In genomic region chr1:41889506-41890414, GRCh38 we compare ENCODE assay signal across 13 cellular contexts. TPM values are rescaled to one million over a fixed set of nuclear protein-coding genes. Genes with fewer than 3 reads are reported as not detected.
A peak's percentile ranks its signal among the peaks of the same experiment; 100 is the strongest.
DNase-seq lines count a peak whose midpoint lies in the region; ATAC-seq and TF ChIP-seq lines count a peak whose summit lies in the region.
"Had no signal": no experiment of that assay in that cellular context is flagged by ENCODE, and none has a peak within 500 bp of the region (broad histone marks: within the 10 kb centered on the region; RNA-seq: fewer than 3 reads in every experiment).

No MANE protein-coding gene starts in this region.

- intact Hi-C loops in Panc1 (cut with micrococcal nuclease; ENCODE audit: unreplicated experiment) (no loop called here), stomach (cut with DNase I; ENCODE audit: low total_unique reads) (no loop called here)
- intact Hi-C loops in activated CD4-positive, alpha-beta T cell treated with anti-CD3 and anti-CD28 coated beads for 36 hours (cut with DNase I, micrococcal nuclease), result loop anchor here (2.0 to 10.0 kb wide), 5 partner anchors 29 to 375 kb away; partner anchors contain the start of gene HIVEP3 (in 1 of the 2)

- peak overlapping the region; percentile 31 for H3K4me3 Mint-ChIP-seq in activated naive CD8-positive, alpha-beta T cell treated with anti-CD3 and anti-CD28 coated beads, Interleukin-2, amount 10 ng/mL, durations not matched to agents 7 days and 5 days
- no peak overlapping the region for H3K4me3 Mint-ChIP-seq in activated naive CD8-positive, alpha-beta T cell treated with anti-CD3 and anti-CD28 coated beads, Interleukin-2, amount 50 U/mL, for 24 hours
- no peak overlapping the region for H3K4me3 Mint-ChIP-seq in activated CD4-positive, alpha-beta T cell treated with anti-CD3 and anti-CD28 coated beads for 36 hours
- H3K4me3 Mint-ChIP-seq: HFFc6 had no signal

- H3K4me1 ChIP-seq in Panc1 (ENCODE audit: control insufficient read depth, insufficient read depth, low read length), result peaks cover 24% of the 10 kb centered on the region
- peaks cover 13 to 46% (median 28%) of the 10 kb centered on the region in 4 donors for H3K4me1 ChIP-seq in stomach

- H3K27ac Mint-ChIP-seq in activated naive CD8-positive, alpha-beta T cell treated with anti-CD3 and anti-CD28 coated beads, Interleukin-2, amount 10 ng/mL, durations not matched to agents 7 days and 5 days, result peak overlapping the region; percentile 47
- H3K27ac Mint-ChIP-seq in activated naive CD8-positive, alpha-beta T cell treated with anti-CD3 and anti-CD28 coated beads, Interleukin-2, amount 50 U/mL, for 24 hours, result no peak overlapping the region
- H3K27ac Mint-ChIP-seq in activated CD4-positive, alpha-beta T cell treated with anti-CD3 and anti-CD28 coated beads for 36 hours, result no peak overlapping the region
- H3K27ac Mint-ChIP-seq: HFFc6 had no signal

- 95 to 97% (median 97%) methylated on average over 8 of the region's 8 CpGs for WGBS in stomach, 5 donors

- DNase-seq in activated naive CD8-positive, alpha-beta T cell treated with anti-CD3 and anti-CD28 coated beads, Interleukin-2, amount 10 ng/mL, durations not matched to agents 7 days and 5 days, result no peak
- DNase-seq in activated naive CD8-positive, alpha-beta T cell treated with anti-CD3 and anti-CD28 coated beads, Interleukin-2, amount 50 U/mL, for 24 hours, result no peak
- DNase-seq in Panc1 (ENCODE audit: low read depth, low spot score) (no peak), islet precursor cell (peak; percentile 25), stomach (no peak), H4 (ENCODE audit: low spot score) (no peak)
- no peak for DNase-seq in activated CD4-positive, alpha-beta T cell treated with anti-CD3 and anti-CD28 coated beads for 36 hours
- DNase-seq: activated effector memory CD4-positive, alpha-beta T cell treated with Interleukin-2 at 50 U/mL for 16 hours; HFFc6; NCI-H2107; SIG-M5 had no signal

- TF ChIP-seq CTCF in Panc1 (IDR thresholded peaks at IDR 0.05) (no peak), stomach (IDR thresholded peaks at IDR 0.05) (no peak)

- no peaks in the 10 kb centered on the region for H3K9me3 Mint-ChIP-seq in activated naive CD8-positive, alpha-beta T cell treated with anti-CD3 and anti-CD28 coated beads, Interleukin-2, amount 10 ng/mL, durations not matched to agents 7 days and 5 days
- H3K9me3 Mint-ChIP-seq in activated naive CD8-positive, alpha-beta T cell treated with anti-CD3 and anti-CD28 coated beads, Interleukin-2, amount 50 U/mL, for 24 hours, result no peaks in the 10 kb centered on the region
- H3K9me3 Mint-ChIP-seq in activated CD4-positive, alpha-beta T cell treated with anti-CD3 and anti-CD28 coated beads for 36 hours (ENCODE audit: low read depth), result no peaks in the 10 kb centered on the region
- H3K9me3 Mint-ChIP-seq: HFFc6 had no signal

- H3K36me3 ChIP-seq in Panc1 (ENCODE audit: control insufficient read depth, insufficient read depth, low read length) (no peaks in the 10 kb centered on the region), stomach (no peaks in the 10 kb centered on the region)
- H3K36me3 ChIP-seq: prostate gland had no signal

- POLR2A ChIA-PET in activated naive CD8-positive, alpha-beta T cell treated with anti-CD3 and anti-CD28 coated beads, Interleukin-2, amount 10 ng/mL, durations not matched to agents 7 days and 5 days (lab: Charles Lee), result interaction anchor here (5.1 kb wide), 1 partner anchor 28 kb away, joined by 98 read pairs; the partner anchor contains the start of gene HIVEP3
- POLR2A ChIA-PET in Panc1 (lab: Charles Lee), result no interaction called here
- POLR2A ChIA-PET in activated CD4-positive, alpha-beta T cell treated with anti-CD3 and anti-CD28 coated beads for 36 hours (lab: Charles Lee), result no interaction called here

- no peaks in the 10 kb centered on the region for H3K27me3 Mint-ChIP-seq in activated naive CD8-positive, alpha-beta T cell treated with anti-CD3 and anti-CD28 coated beads, Interleukin-2, amount 10 ng/mL, durations not matched to agents 7 days and 5 days
- no peaks in the 10 kb centered on the region for H3K27me3 Mint-ChIP-seq in activated naive CD8-positive, alpha-beta T cell treated with anti-CD3 and anti-CD28 coated beads, Interleukin-2, amount 50 U/mL, for 24 hours
- no peaks in the 10 kb centered on the region for H3K27me3 Mint-ChIP-seq in activated CD4-positive, alpha-beta T cell treated with anti-CD3 and anti-CD28 coated beads for 36 hours

- no peak for TF ChIP-seq POLR2A in stomach (IDR thresholded peaks at IDR 0.05)

- H3K27me3 ChIP-seq in Panc1 (ENCODE audit: control insufficient read depth, insufficient read depth, low read length) (no peaks in the 10 kb centered on the region), stomach (no peaks in the 10 kb centered on the region)

- in situ Hi-C loops in Panc1 (cut with HindIII; ENCODE audit: low pct_unique_long_range_greater_than_20kb, low sequenced_read_pairs), result no loop called here

- CTCF ChIA-PET in Panc1 (lab: Charles Lee), result no interaction called here
- CTCF ChIA-PET in activated CD4-positive, alpha-beta T cell treated with anti-CD3 and anti-CD28 coated beads for 36 hours (lab: Charles Lee), result interaction anchor here (0.6 to 1.3 kb wide), 4 partner anchors 8 to 284 kb away, joined by 3 to 5 read pairs (median 3); no protein-coding TSS in a partner anchor

- H3K36me3 Mint-ChIP-seq in activated naive CD8-positive, alpha-beta T cell treated with anti-CD3 and anti-CD28 coated beads, Interleukin-2, amount 10 ng/mL, durations not matched to agents 7 days and 5 days, result peaks cover 4% of the 10 kb centered on the region
- H3K36me3 Mint-ChIP-seq in activated naive CD8-positive, alpha-beta T cell treated with anti-CD3 and anti-CD28 coated beads, Interleukin-2, amount 50 U/mL, for 24 hours (ENCODE audit: low read depth), result no peaks in the 10 kb centered on the region
- H3K36me3 Mint-ChIP-seq in activated CD4-positive, alpha-beta T cell treated with anti-CD3 and anti-CD28 coated beads for 36 hours (ENCODE audit: low read depth), result no peaks in the 10 kb centered on the region

- TF ChIP-seq EP300 in stomach (IDR thresholded peaks at IDR 0.05), result no peak

- H3K9me3 ChIP-seq in Panc1 (ENCODE audit: control insufficient read depth, insufficient read depth, low read depth, low read length) (no peaks in the 10 kb centered on the region), stomach (no peaks in the 10 kb centered on the region)
- H3K9me3 ChIP-seq: prostate gland had no signal

- H3K27ac ChIP-seq in Panc1 (ENCODE audit: low read length) (peak overlapping the region; percentile 79; the same call in 1 of the 2 replicates), stomach (peak overlapping the region in 3 of 5 donors; percentile 75 to 88 (median 82))

- H3K4me1 Mint-ChIP-seq in activated naive CD8-positive, alpha-beta T cell treated with anti-CD3 and anti-CD28 coated beads, Interleukin-2, amount 10 ng/mL, durations not matched to agents 7 days and 5 days, result peaks cover 51% of the 10 kb centered on the region
- peaks cover 40% of the 10 kb centered on the region for H3K4me1 Mint-ChIP-seq in activated naive CD8-positive, alpha-beta T cell treated with anti-CD3 and anti-CD28 coated beads, Interleukin-2, amount 50 U/mL, for 24 hours
- peaks cover 47% of the 10 kb centered on the region for H3K4me1 Mint-ChIP-seq in activated CD4-positive, alpha-beta T cell treated with anti-CD3 and anti-CD28 coated beads for 36 hours

- BruUV-seq in Panc1 (replicated peaks; lab: Mats Ljungman, UMichigan), result no TSS peak

- ATAC-seq in activated naive CD8-positive, alpha-beta T cell treated with anti-CD3 and anti-CD28 coated beads, Interleukin-2, amount 10 ng/mL, durations not matched to agents 7 days and 5 days (ENCODE audit: low read depth), result no peak
- no peak for ATAC-seq in activated naive CD8-positive, alpha-beta T cell treated with anti-CD3 and anti-CD28 coated beads, Interleukin-2, amount 50 U/mL, for 24 hours
- no peak for ATAC-seq in Panc1
- ATAC-seq in GM19452 (IDR thresholded peaks at IDR 0.05; ENCODE audit: unreplicated experiment), result no peak
- no peak for ATAC-seq in activated CD4-positive, alpha-beta T cell treated with anti-CD3 and anti-CD28 coated beads for 36 hours

- H3K4me3 ChIP-seq in Panc1 (ENCODE audit: low read depth in 2 of 2, low read length in 2 of 2), result no peak overlapping the region
- H3K4me3 ChIP-seq in stomach, result no peak overlapping the region
- H3K4me3 ChIP-seq: prostate gland had no signal

RNA-seq across cellular contexts. Expression of gene HIVEP3, which starts 29.0 kb away (rescaled TPM):
- 10 to 100 TPM; 10.1 to 10.7 TPM for total RNA-seq in activated naive CD8-positive, alpha-beta T cell treated with anti-CD3 and anti-CD28 coated beads, Interleukin-2, amount 10 ng/mL, durations not matched to agents 7 days and 5 days
- total RNA-seq in Panc1 (2021; ENCODE audit: unreplicated experiment) (6.0 TPM), stomach (10 to 100 TPM in 1 of 5 donors, 1 to 10 TPM in 4; 1.8 to 65.3 (median 4.9) TPM)
- 10.1 TPM for polyA plus RNA-seq in Panc1 (2012; ENCODE audit: insufficient read length)
- 1 to 10 TPM; 2.9 to 4.6 (median 3.1) TPM for polyA plus RNA-seq in stomach
- 2.1 and 3.1 TPM in 2 replicates for total RNA-seq in H4 (2014; rRNA removed; shearing (Covaris generic))
- total RNA-seq in activated CD4-positive, alpha-beta T cell treated with anti-CD3 and anti-CD28 coated beads for 36 hours, result 10 to 100 TPM; 29.4 to 39.6 TPM

Comparison
In these comparisons a context has a peak if more than half of its experiments do, and no peak if none do; other contexts are left out.
1. intact Hi-C loops: an anchor here in activated CD4-positive, alpha-beta T cell treated with anti-CD3 and anti-CD28 coated beads for 36 hours (2.0 to 10.0 kb wide); none called in Panc1 and stomach.